In genomic region chr16:30359871-30360170, GRCh38 we compare ENCODE assay signal across 1 cellular context.
TF ChIP-seq lines count a peak whose summit lies in the region.

No MANE protein-coding gene starts in this region.

TF ChIP-seq in K562, 482 proteins besides CTCF, POLR2A, EP300 and RAD21:
- TF ChIP-seq NR2C2 (CRISPR knock-in tag; IDR thresholded peaks at IDR 0.05): no peak
- TF ChIP-seq NR2C2 (tag; IDR thresholded peaks at IDR 0.05): no peak
- TF ChIP-seq RBFOX2 (IDR thresholded peaks at IDR 0.05; ENCODE audit: low read depth, low read length): 0 out of 2 replicates have a peak, but pooled peaks have one; percentile 6
